ENCODE assay signal across 1 cellular context in genomic region chr9:37415011-37415719, GRCh38.
TF ChIP-seq lines count a peak whose summit lies in the region.

No MANE protein-coding gene starts in this region.

TF ChIP-seq in HepG2, 621 proteins besides CTCF, POLR2A, EP300 and RAD21 (continued from another document and continues in another):
- TF ChIP-seq ZBTB10 (CRISPR knock-in tag; IDR thresholded peaks at IDR 0.05; ENCODE audit: borderline replicate concordance) (no peak), FOXP1 (IDR thresholded peaks at IDR 0.05) (no peak), FOXP1 (CRISPR knock-in tag; IDR thresholded peaks at IDR 0.05) (no peak), ZFAT (CRISPR knock-in tag; conservative IDR thresholded peaks at IDR 0.05) (no peak), HIC2 (CRISPR knock-in tag; IDR thresholded peaks at IDR 0.05; ENCODE audit: low read depth) (peak; percentile 47; the same call in 1 of the 2 replicates), NBN (conservative IDR thresholded peaks at IDR 0.05) (no peak), SMAD3 (CRISPR knock-in tag; IDR thresholded peaks at IDR 0.05) (no peak), SRSF4 (IDR thresholded peaks at IDR 0.05; ENCODE audit: low read depth, low read length, poor library complexity, severe bottlenecking) (no peak), ESRRA (CRISPR knock-in tag; IDR thresholded peaks at IDR 0.05; ENCODE audit: low read depth) (no peak; the same call in 1 of the 2 replicates), ZNF354B (CRISPR knock-in tag; IDR thresholded peaks at IDR 0.05) (no peak), HOXA7 (CRISPR knock-in tag; IDR thresholded peaks at IDR 0.05) (no peak), MZF1 (CRISPR knock-in tag; IDR thresholded peaks at IDR 0.05; ENCODE audit: borderline replicate concordance) (no peak), TBL1XR1 (IDR thresholded peaks at IDR 0.05; ENCODE audit: borderline replicate concordance, low read length, partially characterized antibody) (no peak), ZNF672 (CRISPR knock-in tag; IDR thresholded peaks at IDR 0.05) (no peak), RNF219 (CRISPR knock-in tag; IDR thresholded peaks at IDR 0.05) (no peak), ZNF20 (CRISPR knock-in tag; IDR thresholded peaks at IDR 0.05) (no peak), NFE2L2 (IDR thresholded peaks at IDR 0.05; ENCODE audit: low read length) (no peak), FOXK2 (IDR thresholded peaks at IDR 0.05) (no peak), HOXA5 (CRISPR knock-in tag; IDR thresholded peaks at IDR 0.05) (no peak), KLF16 (CRISPR knock-in tag; IDR thresholded peaks at IDR 0.05) (no peak), ZSCAN25 (CRISPR knock-in tag; IDR thresholded peaks at IDR 0.05) (no peak), ZNF781 (CRISPR knock-in tag; IDR thresholded peaks at IDR 0.05; ENCODE audit: borderline replicate concordance, not compliant biosample characterization) (no peak), POLR2AphosphoS2 (IDR thresholded peaks at IDR 0.05; ENCODE audit: low read depth, low read length) (no peak), NONO (IDR thresholded peaks at IDR 0.05) (no peak), NONO (CRISPR knock-in tag; conservative IDR thresholded peaks at IDR 0.05) (peak; percentile 49; the same call in 1 of the 2 replicates), ZNF431 (CRISPR knock-in tag; IDR thresholded peaks at IDR 0.05; ENCODE audit: borderline replicate concordance, low read depth) (no peak), PITX1 (CRISPR knock-in tag; IDR thresholded peaks at IDR 0.05) (0 out of 2 replicates have a peak, but pooled peaks have one; percentile 33), GPBP1L1 (CRISPR knock-in tag; IDR thresholded peaks at IDR 0.05) (no peak), ZNF331 (CRISPR knock-in tag; IDR thresholded peaks at IDR 0.05) (peak; percentile 47; the same call in 1 of the 2 replicates), NR3C1 (CRISPR knock-in tag; IDR thresholded peaks at IDR 0.05) (no peak), ZNF629 (CRISPR knock-in tag; conservative IDR thresholded peaks at IDR 0.05) (no peak), TERF1 (CRISPR knock-in tag; IDR thresholded peaks at IDR 0.05) (no peak), ZNF790 (CRISPR knock-in tag; IDR thresholded peaks at IDR 0.05; ENCODE audit: borderline replicate concordance) (no peak), BRD4 (CRISPR knock-in tag; IDR thresholded peaks at IDR 0.05) (no peak), SKIL (CRISPR knock-in tag; IDR thresholded peaks at IDR 0.05; ENCODE audit: borderline replicate concordance) (no peak), ZNF660 (CRISPR knock-in tag; IDR thresholded peaks at IDR 0.05; ENCODE audit: borderline replicate concordance, low read depth) (no peak), SNAPC4 (CRISPR knock-in tag; IDR thresholded peaks at IDR 0.05) (no peak), HNRNPUL1 (IDR thresholded peaks at IDR 0.05; ENCODE audit: low read depth, low read length) (no peak), ZBTB7B (CRISPR knock-in tag; IDR thresholded peaks at IDR 0.05) (no peak), MAFK (conservative IDR thresholded peaks at IDR 0.05 in 1 of 2, IDR thresholded peaks at IDR 0.05 in 1 of 2; ENCODE audit: low read length in 2 of 2) (no peak), HDAC1 (CRISPR knock-in tag; IDR thresholded peaks at IDR 0.05) (peak; percentile 40; the same call in 1 of the 2 replicates), KDM5B (CRISPR knock-in tag; IDR thresholded peaks at IDR 0.05; ENCODE audit: borderline replicate concordance) (no peak; the same call in 1 of the 2 replicates), PRMT3 (CRISPR knock-in tag; IDR thresholded peaks at IDR 0.05; ENCODE audit: borderline replicate concordance, low read depth) (no peak), ZNF724P (CRISPR knock-in tag; IDR thresholded peaks at IDR 0.05; ENCODE audit: borderline replicate concordance) (no peak), THYN1 (CRISPR knock-in tag; IDR thresholded peaks at IDR 0.05; ENCODE audit: borderline replicate concordance, low read depth) (no peak), SPEN (CRISPR knock-in tag; IDR thresholded peaks at IDR 0.05; ENCODE audit: low read depth) (no peak), BATF2 (CRISPR knock-in tag; IDR thresholded peaks at IDR 0.05) (no peak), ZNF747 (CRISPR knock-in tag; IDR thresholded peaks at IDR 0.05; ENCODE audit: borderline replicate concordance) (no peak), GMEB1 (CRISPR knock-in tag; IDR thresholded peaks at IDR 0.05; ENCODE audit: borderline replicate concordance) (0 out of 2 replicates have a peak, but pooled peaks have one; percentile 25), ZNF44 (CRISPR knock-in tag; IDR thresholded peaks at IDR 0.05) (no peak), ZNF253 (CRISPR knock-in tag; IDR thresholded peaks at IDR 0.05; ENCODE audit: borderline replicate concordance) (no peak)
